Comparison of ENCODE assay signal across 16 cellular contexts in genomic region chr14:84750284-84750683, GRCh38.
"Had no signal": no experiment of that assay in that cellular context is flagged by ENCODE, and none has a peak within 500 bp of the region (broad histone marks: within the 10 kb centered on the region; RNA-seq: fewer than 3 reads in every experiment).

No MANE protein-coding gene starts in this region.

- ATAC-seq: activated CD4-positive, CD25-positive, alpha-beta regulatory T cell treated with anti-CD3 and anti-CD28 coated beads, Interleukin-2, amount 50 U/mL, for 24 hours; activated CD8-positive, alpha-beta memory T cell treated with anti-CD3 and anti-CD28 coated beads, Interleukin-2, amount 10 ng/mL, durations not matched to agents 7 days and 5 days; gastrocnemius medialis; natural killer cell treated with Interleukin-12 subunit alpha and Interleukin-12 subunit beta and Interleukin-15 and Interleukin-18, amount 100 ng/mL, for 72 hours had no signal

- H3K36me3 ChIP-seq: ascending aorta, cardiac muscle cell, colonic mucosa, gastrocnemius medialis had no signal

- H3K27me3 ChIP-seq: ascending aorta, cardiac muscle cell, colonic mucosa, gastrocnemius medialis had no signal

- H3K4me1 ChIP-seq: ascending aorta, colonic mucosa, gastrocnemius medialis had no signal

- DNase-seq: activated CD4-positive, alpha-beta T cell treated with anti-CD3 and anti-CD28 coated beads, Interleukin-2, amount 50 U/mL, for 4 hours; activated CD8-positive, alpha-beta memory T cell treated with anti-CD3 and anti-CD28 coated beads, Interleukin-2, amount 10 ng/mL, durations not matched to agents 7 days and 5 days; activated effector memory CD4-positive, alpha-beta T cell treated with Interleukin-2 at 50 U/mL for 16 hours; activated T-cell treated with anti-CD3 and anti-CD28 coated beads, Interleukin-2, amount 50 U/mL, for 24 hours; colonic mucosa; effector CD4-positive, alpha-beta T cell; gastrocnemius medialis; hippocampal formation; Right ventricle myocardium superior; stimulated activated CD4-positive, alpha-beta T cell treated with anti-CD3 and anti-CD28 coated beads, Interleukin-4, amount 100 ng/mL, for 4 hours had no signal

- H3K27ac ChIP-seq: ascending aorta, cardiac muscle cell, colonic mucosa, epithelial cell of prostate, gastrocnemius medialis had no signal

- H3K9me3 ChIP-seq: ascending aorta, colonic mucosa, gastrocnemius medialis had no signal

- H3K4me3 ChIP-seq: ascending aorta, cardiac muscle cell, colonic mucosa, gastrocnemius medialis, lung had no signal
